ENCODE assay signal across 28 cellular contexts in the genomic region with DNA sequence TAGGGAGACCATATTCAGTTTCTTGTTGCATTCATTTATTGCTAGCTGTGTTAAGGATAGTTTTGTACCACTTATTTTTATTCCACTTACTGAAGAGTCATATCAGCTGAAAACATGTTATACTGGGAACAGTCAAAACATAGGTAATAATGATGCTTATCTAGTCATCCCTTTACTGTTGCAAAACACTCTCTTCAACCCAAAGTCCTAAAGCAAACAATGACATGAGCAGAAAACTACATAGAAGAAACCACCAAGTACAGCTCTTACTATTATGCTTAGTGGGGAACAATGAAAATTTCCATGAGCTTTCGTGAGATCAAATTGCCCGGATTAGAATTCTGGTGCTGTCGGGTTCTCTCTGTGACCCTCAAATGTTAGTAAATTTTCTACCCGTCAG.
"Had no signal": no experiment of that assay in that cellular context is flagged by ENCODE, and none has a peak within 500 bp of the region (broad histone marks: within the 10 kb centered on the region; RNA-seq: fewer than 3 reads in every experiment).

No MANE protein-coding gene starts in this region.

- H3K27me3 ChIP-seq: adrenal gland, ascending aorta, breast epithelium, colonic mucosa, esophagus squamous epithelium had no signal

- H3K4me1 ChIP-seq: adrenal gland, ascending aorta, breast epithelium, colonic mucosa, esophagus squamous epithelium had no signal

- H3K9me3 ChIP-seq: ascending aorta, breast epithelium, colonic mucosa, esophagus squamous epithelium had no signal

- ATAC-seq: activated CD4-positive, CD25-positive, alpha-beta regulatory T cell treated with anti-CD3 and anti-CD28 coated beads, Interleukin-2, amount 50 U/mL, for 24 hours; activated CD8-positive, alpha-beta memory T cell treated with anti-CD3 and anti-CD28 coated beads, Interleukin-2, amount 10 ng/mL, durations not matched to agents 7 days and 5 days; activated CD8-positive, alpha-beta T cell treated with anti-CD3 and anti-CD28 coated beads, Interleukin-2, amount 10 ng/mL, durations not matched to agents 7 days and 5 days; activated naive CD8-positive, alpha-beta T cell treated with anti-CD3 and anti-CD28 coated beads, Interleukin-2, amount 50 U/mL, for 24 hours; T-helper 17 cell had no signal

- H3K4me3 ChIP-seq: adrenal gland, ascending aorta, breast epithelium, cardiac muscle cell, colonic mucosa, esophagus squamous epithelium had no signal

- H3K36me3 ChIP-seq: adrenal gland, ascending aorta, breast epithelium, cardiac muscle cell, colonic mucosa, esophagus squamous epithelium, WERI-Rb-1 had no signal

- H3K27ac ChIP-seq: adrenal gland, ascending aorta, breast epithelium, cardiac muscle cell, colonic mucosa, epithelial cell of prostate, esophagus squamous epithelium, WERI-Rb-1 had no signal

- DNase-seq: activated B cell treated with CpG ODN at 0.5 μM for 24 hours; activated CD4-positive, alpha-beta memory T cell treated with anti-CD3 and anti-CD28 coated beads for 36 hours; activated CD4-positive, alpha-beta T cell treated with anti-CD3 and anti-CD28 coated beads for 48 hours; activated CD8-positive, alpha-beta memory T cell treated with anti-CD3 and anti-CD28 coated beads, Interleukin-2, amount 10 ng/mL, durations not matched to agents 7 days and 5 days; activated CD8-positive, alpha-beta memory T cell treated with anti-CD3 and anti-CD28 coated beads, Interleukin-2, amount 50 U/mL, for 4 hours; activated CD8-positive, alpha-beta T cell treated with anti-CD3 and anti-CD28 coated beads, Interleukin-2, amount 10 ng/mL, durations not matched to agents 7 days and 5 days; activated effector memory CD4-positive, alpha-beta T cell treated with anti-CD3 and anti-CD28 coated beads, Interleukin-2, amount 50 U/mL, for 16 hours; activated naive CD4-positive, alpha-beta T cell treated with anti-CD3 and anti-CD28 coated beads for 36 hours; activated naive CD8-positive, alpha-beta T cell treated with anti-CD3 and anti-CD28 coated beads for 36 hours; activated naive CD8-positive, alpha-beta T cell treated with anti-CD3 and anti-CD28 coated beads, Interleukin-2, amount 50 U/mL, for 24 hours; activated T-cell treated with anti-CD3 and anti-CD28 coated beads, Interleukin-2, amount 50 U/mL, for 1 hour; activated T-cell treated with anti-CD3 and anti-CD28 coated beads, Interleukin-2, amount 50 U/mL, for 48 hours; adrenal gland; central memory CD4-positive, alpha-beta T cell; cerebellar nuclear complex; colonic mucosa; effector CD8-positive, alpha-beta T cell; esophagus squamous epithelium; foreskin fibroblast; T-helper 1 cell; T-helper 17 cell; T1000; WERI-Rb-1 had no signal
